ENCODE assay signal across 27 cellular contexts in the genomic region with DNA sequence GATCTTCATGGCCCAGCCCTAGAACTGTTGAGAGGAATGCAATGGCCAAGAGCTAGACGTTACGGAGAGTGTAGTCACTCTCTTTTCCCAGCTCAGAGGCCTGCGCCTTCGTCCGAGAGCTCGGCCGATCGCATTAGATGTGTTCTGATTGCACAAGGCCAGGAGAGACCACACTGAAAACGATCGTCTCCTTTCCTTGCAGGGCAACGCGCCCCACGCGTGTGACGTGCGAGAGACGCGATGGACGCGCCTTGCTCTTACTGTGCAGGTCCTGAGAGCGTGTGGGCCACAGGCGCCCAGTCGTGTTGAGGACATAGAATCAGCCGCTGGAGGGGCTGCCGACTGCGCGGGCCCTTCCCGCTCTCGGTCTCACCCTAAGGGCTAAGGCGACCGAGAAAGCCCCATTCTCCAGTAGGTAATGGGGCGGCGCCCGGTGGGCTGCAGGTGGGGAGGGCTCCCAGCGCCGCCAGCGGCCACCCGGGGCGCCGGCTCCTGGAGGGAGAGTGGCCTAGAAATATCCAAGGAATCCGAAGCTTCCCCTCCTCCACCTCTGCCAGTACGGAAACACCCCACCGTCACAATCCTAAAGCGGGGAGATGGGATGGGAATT. TPM values are rescaled to one million over a fixed set of nuclear protein-coding genes. Genes with fewer than 3 reads are reported as not detected.
DNase-seq lines count a peak whose midpoint lies in the region; ATAC-seq, FAIRE-seq and TF ChIP-seq lines count a peak whose summit lies in the region.
"Had no signal": no experiment of that assay in that cellular context is flagged by ENCODE, and none has a peak within 500 bp of the region (broad histone marks: within the 10 kb centered on the region; RNA-seq: fewer than 3 reads in every experiment).

No MANE protein-coding gene starts in this region.

- H3K9ac ChIP-seq in H1 (replicated peaks in 1 of 4; ENCODE audit: extremely low read depth in 1 of 4, low read depth in 3 of 4, low read length in 3 of 4): no peak overlapping the region
- H3K9ac ChIP-seq: parathyroid adenoma had no signal

- no peaks in the 10 kb centered on the region for H3K9me3 ChIP-seq in H1 (ENCODE audit: insufficient read depth in 2 of 2, low read depth in 1 of 2, low read length in 1 of 2)
- H3K9me3 ChIP-seq in thyroid gland: no peaks in the 10 kb centered on the region
- H3K9me3 ChIP-seq: right atrium auricular region had no signal

- ATAC-seq in activated naive CD8-positive, alpha-beta T cell treated with anti-CD3 and anti-CD28 coated beads, Interleukin-2, amount 50 U/mL, for 24 hours: no peak
- ATAC-seq: SK-N-SH treated with all-trans-retinoic acid at 6 μM for 48 hours; stimulated activated memory B cell treated with anti-CD40 and anti-IgM and Interleukin-4, amounts not matched to agents 10 μg/mL and 1 μg/mL and 100 μg/mL, for 72 hours had no signal

- no peak overlapping the region for H3K14ac ChIP-seq in H1 (ENCODE audit: insufficient read length)

- H3K36me3 ChIP-seq in H1 (ENCODE audit: control insufficient read depth in 2 of 4, insufficient read depth in 4 of 4, low read length in 3 of 4): no peaks in the 10 kb centered on the region
- H3K36me3 ChIP-seq in thyroid gland: no peaks in the 10 kb centered on the region
- H3K36me3 ChIP-seq: right atrium auricular region had no signal

- peak overlapping the region; percentile 73; the same call in 1 of the 2 replicates for H2BK5ac ChIP-seq in H1 (ENCODE audit: low read depth, low read length)

- DNase-seq in T-helper 1 cell (no peak), H1 (ENCODE audit: low read depth in 1 of 2, low spot score in 2 of 2) (peak in 1 of 2 experiments; percentile 73), iris pigment epithelial cell (ENCODE audit: low read depth) (peak; percentile 30), retina (peak; percentile 78), thyroid gland (no peak), NCI-H1417 (lab: John Stamatoyannopoulos, UW) (no peak)
- DNase-seq in activated naive CD8-positive, alpha-beta T cell treated with anti-CD3 and anti-CD28 coated beads, Interleukin-2, amount 50 U/mL, for 24 hours: no peak
- DNase-seq: activated CD4-positive, alpha-beta T cell treated with anti-CD3 and anti-CD28 coated beads for 4 hours; activated gamma-delta T cell; activated T-cell treated with anti-CD3 and anti-CD28 coated beads, Interleukin-2, amount 50 U/mL, for 24 hours; DMS79; Karpas-422; NCI-H1694; NCI-H446 treated with DMSO at 0.1 percent for 48 hours; NCI-H82; stimulated activated CD4-positive, alpha-beta T cell treated with anti-CD3 and anti-CD28 coated beads, Interleukin-4, amount 100 ng/mL, for 24 hours had no signal

- H3K4ac ChIP-seq in H1 (replicated peaks; ENCODE audit: insufficient read length, low read depth, low read length): no peak overlapping the region

- TF ChIP-seq RAD21 in H1 (IDR thresholded peaks at IDR 0.05 in 1 of 2, conservative IDR thresholded peaks at IDR 0.05 in 1 of 2; ENCODE audit: low read depth in 2 of 2, low read length in 2 of 2): no peak; a peak in 1 of 4 replicates

- no peaks in the 10 kb centered on the region for H3K79me2 ChIP-seq in H1 (ENCODE audit: control insufficient read depth in 1 of 2, insufficient read depth in 2 of 2, low read length in 2 of 2)
- H3K79me2 ChIP-seq: parathyroid adenoma had no signal

- CTCF ChIA-PET in H1 (lab: Charles Lee; ENCODE audit: partially characterized antibody): interaction anchor here (0.5 to 2.6 kb wide), 7 partner anchors 10 to 999 kb away, joined by 3 to 11 read pairs (median 4); a partner anchor contains a TSS

- H3K4me3 Mint-ChIP-seq in T-helper 1 cell treated with Interleukin-12 subunit alpha and Interleukin-12 subunit beta and Interleukin-4 antibody, amounts not matched to agents 30 μg/mL and 1 μg/mL, for 36 hours: no peak overlapping the region
- H3K4me3 Mint-ChIP-seq in activated naive CD8-positive, alpha-beta T cell treated with anti-CD3 and anti-CD28 coated beads, Interleukin-2, amount 50 U/mL, for 24 hours: no peak overlapping the region
- H3K4me3 Mint-ChIP-seq: activated T-cell treated with anti-CD3 and anti-CD28 coated beads, Interleukin-2, amount 50 U/mL, for 24 hours; natural killer cell treated with Interleukin-12 subunit alpha and Interleukin-12 subunit beta and Interleukin-15 and Interleukin-18, amount 100 ng/mL, for 72 hours; stimulated activated memory B cell treated with anti-CD40 and anti-IgM and Interleukin-4, amounts not matched to agents 10 μg/mL and 1 μg/mL and 100 μg/mL, for 72 hours had no signal

- no peak overlapping the region for H2AFZ ChIP-seq in H1 (ENCODE audit: low read length)
- H2AFZ ChIP-seq: parathyroid adenoma had no signal

- no peak overlapping the region for H2AK5ac ChIP-seq in H1 (ENCODE audit: low read depth, low read length)

- H4K5ac ChIP-seq in H1 (ENCODE audit: insufficient read length, low read depth, low read length): no peak overlapping the region

- H3K79me1 ChIP-seq in H1 (ENCODE audit: low read depth, low read length): no peaks in the 10 kb centered on the region

- peak; percentile 50 for FAIRE-seq in H1 (lab: Jason Lieb, UNC)
- FAIRE-seq: HTR-8/SVneo had no signal

- H3K4me1 Mint-ChIP-seq in T-helper 1 cell treated with Interleukin-12 subunit alpha and Interleukin-12 subunit beta and Interleukin-4 antibody, amounts not matched to agents 30 μg/mL and 1 μg/mL, for 36 hours (ENCODE audit: low read depth): peaks cover 1% of the 10 kb centered on the region
- H3K4me1 Mint-ChIP-seq in activated naive CD8-positive, alpha-beta T cell treated with anti-CD3 and anti-CD28 coated beads, Interleukin-2, amount 50 U/mL, for 24 hours: no peaks in the 10 kb centered on the region
- H3K4me1 Mint-ChIP-seq: CD14-positive monocyte; stimulated activated memory B cell treated with anti-CD40 and anti-IgM and Interleukin-4, amounts not matched to agents 10 μg/mL and 1 μg/mL and 100 μg/mL, for 72 hours had no signal

- peak overlapping the region; percentile 23 to 57 (median 36) for H3K4me3 ChIP-seq in H1 (ENCODE audit: extremely low read depth in 1 of 4, insufficient read depth in 2 of 4, low read depth in 3 of 4, low read length in 4 of 4)
- H3K4me3 ChIP-seq in thyroid gland (replicated peaks in 1 of 3): no peak overlapping the region
- H3K4me3 ChIP-seq: right atrium auricular region had no signal

- H3K4me2 ChIP-seq in H1 (ENCODE audit: insufficient read depth in 1 of 2, low read depth in 2 of 2, low read length in 2 of 2): peak overlapping the region; percentile 90 to 95

- H3K27ac ChIP-seq in H1 (ENCODE audit: low read depth, low read length) (no peak overlapping the region), thyroid gland (no peak overlapping the region)
- H3K27ac ChIP-seq: 22Rv1, parathyroid adenoma, right atrium auricular region had no signal

- peak overlapping the region; percentile 85; the same call in 1 of the 2 replicates for H3K18ac ChIP-seq in H1 (ENCODE audit: extremely low read depth, low read length)

- H3K56ac ChIP-seq in H1 (replicated peaks; ENCODE audit: insufficient read length, low read depth, low read length): no peak overlapping the region

- TF ChIP-seq POLR2A in H1 (IDR thresholded peaks at IDR 0.05; ENCODE audit: control extremely low read depth in 1 of 2, low read depth in 2 of 2, low read length in 2 of 2): no peak
- no peak for TF ChIP-seq POLR2A in thyroid gland (IDR thresholded peaks at IDR 0.05)

- H3K4me1 ChIP-seq in H1 (replicated peaks in 1 of 4; ENCODE audit: control insufficient read depth in 3 of 4, insufficient read depth in 4 of 4, low read length in 3 of 4): peaks cover 6 to 26% (median 17%) of the 10 kb centered on the region in 4 experiments
- H3K4me1 ChIP-seq in thyroid gland: peaks cover 0 to 9% of the 10 kb centered on the region in 2 donors
- H3K4me1 ChIP-seq: parathyroid adenoma had no signal

- no peak overlapping the region for H2BK20ac ChIP-seq in H1 (ENCODE audit: low read length)

- peaks cover 3% of the 10 kb centered on the region for H3K36me3 Mint-ChIP-seq in T-helper 1 cell treated with Interleukin-12 subunit alpha and Interleukin-12 subunit beta and Interleukin-4 antibody, amounts not matched to agents 30 μg/mL and 1 μg/mL, for 36 hours (ENCODE audit: low read depth)
- no peaks in the 10 kb centered on the region for H3K36me3 Mint-ChIP-seq in activated naive CD8-positive, alpha-beta T cell treated with anti-CD3 and anti-CD28 coated beads, Interleukin-2, amount 50 U/mL, for 24 hours (ENCODE audit: low read depth)
- H3K36me3 Mint-ChIP-seq: stimulated activated memory B cell treated with anti-CD40 and anti-IgM and Interleukin-4, amounts not matched to agents 10 μg/mL and 1 μg/mL and 100 μg/mL, for 72 hours had no signal

- peaks cover under 1 to 20% of the 10 kb centered on the region in 2 experiments for H4K20me1 ChIP-seq in H1 (replicated peaks in 1 of 2; ENCODE audit: control insufficient read depth in 1 of 2, insufficient read depth in 2 of 2, low read length in 2 of 2)

- no peak overlapping the region for H3K23ac ChIP-seq in H1 (ENCODE audit: insufficient read length)

- H3K9me3 Mint-ChIP-seq in T-helper 1 cell treated with Interleukin-12 subunit alpha and Interleukin-12 subunit beta and Interleukin-4 antibody, amounts not matched to agents 30 μg/mL and 1 μg/mL, for 36 hours: no peaks in the 10 kb centered on the region
- peaks cover 5% of the 10 kb centered on the region for H3K9me3 Mint-ChIP-seq in activated naive CD8-positive, alpha-beta T cell treated with anti-CD3 and anti-CD28 coated beads, Interleukin-2, amount 50 U/mL, for 24 hours
- H3K9me3 Mint-ChIP-seq: natural killer cell treated with Interleukin-12 subunit alpha and Interleukin-12 subunit beta and Interleukin-15 and Interleukin-18, amount 100 ng/mL, for 72 hours had no signal

- intact Hi-C loops in thyroid gland (cut with DNase I): no loop called here

- peak overlapping the region; percentile 48; the same call in 1 of the 2 replicates for H2BK15ac ChIP-seq in H1 (ENCODE audit: low read length)

- H4K91ac ChIP-seq in H1 (replicated peaks; ENCODE audit: insufficient read length, low read length): peak overlapping the region; percentile 22

- WGBS in H1 (ENCODE audit: extremely low coverage in 1 of 2, insufficient coverage in 1 of 2, insufficient read length in 1 of 2, insufficient replicate concordance in 2 of 2, low coverage in 1 of 2, low lambda C conversion rate in 2 of 2, missing lambda C conversion rate in 1 of 2), 2 experiments: 0% methylated on average over 44 of the region's 44 CpGs; no CpG with 5 or more reads in 1 of the 2 experiments
- 7 to 8% methylated on average over 18 to 32 of the region's 44 CpGs for WGBS in thyroid gland, 2 donors

- H2BK12ac ChIP-seq in H1 (ENCODE audit: low read depth, low read length): peak overlapping the region; percentile 98

- H3K27ac Mint-ChIP-seq in T-helper 1 cell treated with Interleukin-12 subunit alpha and Interleukin-12 subunit beta and Interleukin-4 antibody, amounts not matched to agents 30 μg/mL and 1 μg/mL, for 36 hours: peak overlapping the region; percentile 11
- no peak overlapping the region for H3K27ac Mint-ChIP-seq in activated naive CD8-positive, alpha-beta T cell treated with anti-CD3 and anti-CD28 coated beads, Interleukin-2, amount 50 U/mL, for 24 hours
- H3K27ac Mint-ChIP-seq: activated T-cell treated with anti-CD3 and anti-CD28 coated beads, Interleukin-2, amount 50 U/mL, for 24 hours; natural killer cell treated with Interleukin-12 subunit alpha and Interleukin-12 subunit beta and Interleukin-15 and Interleukin-18, amount 100 ng/mL, for 72 hours; stimulated activated memory B cell treated with anti-CD40 and anti-IgM and Interleukin-4, amounts not matched to agents 10 μg/mL and 1 μg/mL and 100 μg/mL, for 72 hours had no signal

- H4K8ac ChIP-seq in H1 (ENCODE audit: extremely low read depth, insufficient read depth, low read length): no peak overlapping the region

- no peak for TF ChIP-seq CTCF in H1 (IDR thresholded peaks at IDR 0.05; ENCODE audit: control extremely low read depth in 1 of 3, insufficient read depth in 1 of 3, low read depth in 1 of 3, low read length in 3 of 3)
- no peak for TF ChIP-seq CTCF in thyroid gland (IDR thresholded peaks at IDR 0.05)

- peaks cover 66 to 100% (median 89%) of the 10 kb centered on the region in 4 experiments for H3K27me3 ChIP-seq in H1 (replicated peaks in 1 of 4; ENCODE audit: control insufficient read depth in 3 of 4, extremely low read depth in 1 of 4, insufficient read depth in 3 of 4, low read length in 3 of 4)
- H3K27me3 ChIP-seq in thyroid gland: peaks cover 56% of the 10 kb centered on the region

- H3K23me2 ChIP-seq in H1 (ENCODE audit: low read depth, low read length): peaks cover 11% of the 10 kb centered on the region; the same call in 1 of the 2 replicates

- peak in 1 of 2 experiments; percentile 11; a peak in 1 of 3 replicates for TF ChIP-seq EP300 in H1 (IDR thresholded peaks at IDR 0.05; ENCODE audit: borderline replicate concordance in 1 of 2, low read depth in 2 of 2, low read length in 2 of 2)

- POLR2A ChIA-PET in H1 (lab: Charles Lee; ENCODE audit: partially characterized antibody): interaction anchor here (1.0 to 2.8 kb wide), 5 partner anchors 10 to 26 kb away, joined by 3 to 13 read pairs (median 3); no protein-coding TSS in a partner anchor

- no peak overlapping the region for H2BK120ac ChIP-seq in H1 (replicated peaks; ENCODE audit: low read depth, low read length)

- H3K27me3 Mint-ChIP-seq in T-helper 1 cell treated with Interleukin-12 subunit alpha and Interleukin-12 subunit beta and Interleukin-4 antibody, amounts not matched to agents 30 μg/mL and 1 μg/mL, for 36 hours (ENCODE audit: low read depth): peaks cover 92% of the 10 kb centered on the region
- H3K27me3 Mint-ChIP-seq in activated naive CD8-positive, alpha-beta T cell treated with anti-CD3 and anti-CD28 coated beads, Interleukin-2, amount 50 U/mL, for 24 hours: peaks cover 81% of the 10 kb centered on the region

RNA-seq across cellular contexts. Expression of a gene that starts 26.9 kb away (rescaled TPM):
- not detected in 2 replicates for total RNA-seq in H1 (2021; fragmentation: NEBNext Ultra II Directional; extraction: Animal tissue kit (Norgen Biotek cat#: 25700))
- polyA plus RNA-seq in H1 (2011; rRNA removed): 0.05 TPM in 1 of 2 replicates, not detected in the other
- 0.01 TPM for polyA plus RNA-seq in H1 (2011; cell fraction: cytosol; rRNA removed)
- 0.01 TPM for polyA plus RNA-seq in H1 (2011; cell fraction: nucleus; rRNA removed)
- 0.05 to 0.17 TPM (median 0.16 TPM) in 3 of 4 replicates, not detected in the other for polyA plus RNA-seq in H1 (2012, experiment 1 of 2)
- 0.03 TPM for polyA plus RNA-seq in H1 (2012, experiment 2 of 2)
- not detected for polyA plus RNA-seq in H1 (2013, experiment 1 of 2)
- not detected for polyA plus RNA-seq in H1 (2013, experiment 2 of 2)
- 0.09 TPM in 1 of 2 replicates, not detected in the other for polyA minus RNA-seq in H1 (2011; rRNA and poly(A)+ RNA removed)
- polyA minus RNA-seq in H1 (2011; cell fraction: cytosol; rRNA and poly(A)+ RNA removed): not detected
- not detected for polyA minus RNA-seq in H1 (2011; cell fraction: nucleus; rRNA and poly(A)+ RNA removed)
- not detected for total RNA-seq in thyroid gland
- total RNA-seq: liver; natural killer cell treated with Interleukin-12 subunit alpha and Interleukin-12 subunit beta and Interleukin-15 and Interleukin-18, amount 100 ng/mL, for 72 hours; right atrium auricular region; T-helper 2 cell treated with Interferon-gamma antibody and Interleukin-4, amounts not matched to agents 100 ng/mL and 5 ng/mL, for 36 hours had no signal
- polyA plus RNA-seq: CD14-positive monocyte, liver had no signal

Comparison
In these comparisons a context has a peak if more than half of its experiments do, and no peak if none do; other contexts are left out.
1. DNase-seq: peak in iris pigment epithelial cell (single experiment) and retina (single experiment); none in T-helper 1 cell (0 of 5), thyroid gland (0 of 2), NCI-H1417 (0 of 3) and activated naive CD8-positive, alpha-beta T cell treated with anti-CD3 and anti-CD28 coated beads, Interleukin-2, amount 50 U/mL, for 24 hours (single experiment).
2. H3K4me3 ChIP-seq: peak in H1 (4 of 4); none in thyroid gland (0 of 3).